Comparison of ENCODE assay signal across 24 cellular contexts in the genomic region with DNA sequence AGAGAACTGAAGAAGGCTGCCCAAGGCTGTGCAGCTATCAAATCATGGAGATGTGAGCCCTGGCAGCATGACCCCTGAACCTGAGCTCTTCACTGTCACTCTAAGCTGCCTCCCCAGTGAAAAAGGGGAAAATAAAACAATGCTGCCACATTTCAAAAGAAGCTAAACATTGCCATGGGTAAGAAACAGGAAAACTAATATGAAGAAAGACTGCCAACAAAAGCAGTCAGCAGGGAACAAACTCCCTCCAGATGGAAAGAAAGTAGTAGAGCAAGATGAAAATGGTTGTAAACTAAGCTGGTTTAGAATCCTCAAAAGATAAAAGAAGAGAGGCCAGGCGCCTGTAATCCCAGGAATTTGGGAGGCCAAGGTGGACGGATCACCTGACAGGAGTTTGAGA. TPM values are rescaled to one million over a fixed set of nuclear protein-coding genes. Genes with fewer than 3 reads are reported as not detected.
A peak's percentile ranks its signal among the peaks of the same experiment; 100 is the strongest.
DNase-seq lines count a peak whose midpoint lies in the region; ATAC-seq and TF ChIP-seq lines count a peak whose summit lies in the region.
"Had no signal": no experiment of that assay in that cellular context is flagged by ENCODE, and none has a peak within 500 bp of the region (broad histone marks: within the 10 kb centered on the region; RNA-seq: fewer than 3 reads in every experiment).

No MANE protein-coding gene starts in this region.

- H3K4me3 Mint-ChIP-seq in H9: no peak overlapping the region
- no peak overlapping the region for H3K4me3 Mint-ChIP-seq in activated T-helper 17 cell treated with anti-CD3 and anti-CD28 coated beads, Interleukin-2, amount 50 U/mL, for 72 hours
- H3K4me3 Mint-ChIP-seq in stimulated activated memory B cell treated with anti-CD40 and anti-IgM and Interleukin-4, amounts not matched to agents 10 μg/mL and 1 μg/mL and 100 μg/mL, for 72 hours: no peak overlapping the region
- H3K4me3 Mint-ChIP-seq: activated CD8-positive, alpha-beta memory T cell treated with anti-CD3 and anti-CD28 coated beads, Interleukin-2, amount 10 ng/mL, durations not matched to agents 7 days and 5 days; activated T-cell treated with anti-CD3 and anti-CD28 coated beads, Interleukin-2, amount 50 U/mL, for 72 hours; CD14-positive monocyte; memory B cell; stimulated activated effector memory CD8-positive, alpha-beta T cell treated with anti-CD3 and anti-CD28 coated beads, Interleukin-12 subunit alpha, Interleukin-12 subunit beta, amount 100 ng/mL, for 72 hours had no signal

- H3K23me2 ChIP-seq in H9 (ENCODE audit: insufficient read length, low read depth, low read length, poor library complexity, severe bottlenecking): no peaks in the 10 kb centered on the region

- peaks cover 64 to 65% of the 10 kb centered on the region in 2 experiments for H3K4me1 Mint-ChIP-seq in H9
- H3K4me1 Mint-ChIP-seq in activated T-helper 17 cell treated with anti-CD3 and anti-CD28 coated beads, Interleukin-2, amount 50 U/mL, for 72 hours: peaks cover 28% of the 10 kb centered on the region
- peaks cover 39% of the 10 kb centered on the region for H3K4me1 Mint-ChIP-seq in stimulated activated memory B cell treated with anti-CD40 and anti-IgM and Interleukin-4, amounts not matched to agents 10 μg/mL and 1 μg/mL and 100 μg/mL, for 72 hours
- H3K4me1 Mint-ChIP-seq: CD14-positive monocyte had no signal

- H3K79me1 ChIP-seq in H9 (ENCODE audit: insufficient read depth, low read depth, low read length, poor library complexity, severe bottlenecking): no peaks in the 10 kb centered on the region

- H3K27ac Mint-ChIP-seq in H9: peak overlapping the region in 2 of 3 experiments; percentile 12 to 34; a peak in 3 of 7 replicates
- H3K27ac Mint-ChIP-seq in activated T-helper 17 cell treated with anti-CD3 and anti-CD28 coated beads, Interleukin-2, amount 50 U/mL, for 72 hours: peak overlapping the region; percentile 11
- peak overlapping the region; percentile 18 for H3K27ac Mint-ChIP-seq in stimulated activated memory B cell treated with anti-CD40 and anti-IgM and Interleukin-4, amounts not matched to agents 10 μg/mL and 1 μg/mL and 100 μg/mL, for 72 hours
- H3K27ac Mint-ChIP-seq: activated CD8-positive, alpha-beta memory T cell treated with anti-CD3 and anti-CD28 coated beads, Interleukin-2, amount 10 ng/mL, durations not matched to agents 7 days and 5 days; activated T-cell treated with anti-CD3 and anti-CD28 coated beads, Interleukin-2, amount 50 U/mL, for 72 hours; CD14-positive monocyte; memory B cell; stimulated activated effector memory CD8-positive, alpha-beta T cell treated with anti-CD3 and anti-CD28 coated beads, Interleukin-12 subunit alpha, Interleukin-12 subunit beta, amount 100 ng/mL, for 72 hours had no signal

- H2BK5ac ChIP-seq in H9 (ENCODE audit: insufficient read length, low read length): no peak overlapping the region

- no peak overlapping the region for H3K4me2 ChIP-seq in H9 (ENCODE audit: insufficient read depth, insufficient read length, low read length)
- H3K4me2 ChIP-seq: KMS-11, SK-N-SH had no signal

- TF ChIP-seq CTCF in H9 (conservative IDR thresholded peaks at IDR 0.05): no peak
- TF ChIP-seq CTCF in fibroblast of the aortic adventitia (IDR thresholded peaks at IDR 0.05; ENCODE audit: insufficient read depth, low read length): no peak

- H2BK20ac ChIP-seq in H9 (ENCODE audit: low read depth, low read length, poor library complexity, severe bottlenecking): no peak overlapping the region

- no peaks in the 10 kb centered on the region for H3K9me3 ChIP-seq in H9 (ENCODE audit: control insufficient read depth, low read depth, low read length)
- H3K9me3 ChIP-seq: adrenal gland, left lung, SK-N-SH, upper lobe of right lung had no signal

- H3K4me3 ChIP-seq in fibroblast of the aortic adventitia (ENCODE audit: low read depth, low read length): no peak overlapping the region
- H3K4me3 ChIP-seq: adrenal gland, left lung, upper lobe of right lung had no signal

- intact Hi-C loops in left colon (cut with DNase I, micrococcal nuclease): no loop called here

- WGBS in H9 (ENCODE audit: extremely low coverage, insufficient read length, low lambda C conversion rate): no CpG with 5 or more reads among the region's 2 CpGs

- H2AK5ac ChIP-seq in H9 (ENCODE audit: insufficient read length, low read length): no peak overlapping the region

- no peak overlapping the region for H3K23ac ChIP-seq in H9 (ENCODE audit: insufficient read length, low read depth, low read length)

- H4K20me1 ChIP-seq in H9 (ENCODE audit: control insufficient read depth, insufficient read depth, insufficient read length): no peaks in the 10 kb centered on the region

- DNase-seq in H9 (no peak), fibroblast of the aortic adventitia (ENCODE audit: low read depth) (peak; percentile 31), left colon (no peak), occipital lobe (lab: John Stamatoyannopoulos, UW) (no peak), retina (no peak)
- DNase-seq: activated CD4-positive, CD25-positive, alpha-beta regulatory T cell; activated CD8-positive, alpha-beta memory T cell treated with anti-CD3 and anti-CD28 coated beads, Interleukin-2, amount 10 ng/mL, durations not matched to agents 7 days and 5 days; activated naive CD4-positive, alpha-beta T cell; activated T-cell treated with anti-CD3 and anti-CD28 coated beads, Interleukin-2, amount 50 U/mL, for 72 hours; left lung; MM.1S; NCI-H2029; NCI-H526; SK-N-SH; stimulated activated CD4-positive, alpha-beta T cell treated with anti-CD3 and anti-CD28 coated beads, Interleukin-15, amount 100 ng/mL, for 24 hours; upper lobe of right lung had no signal

- H3K9me3 Mint-ChIP-seq in H9: no peaks in the 10 kb centered on the region
- peaks cover 3% of the 10 kb centered on the region for H3K9me3 Mint-ChIP-seq in activated T-helper 17 cell treated with anti-CD3 and anti-CD28 coated beads, Interleukin-2, amount 50 U/mL, for 72 hours
- H3K9me3 Mint-ChIP-seq in stimulated activated memory B cell treated with anti-CD40 and anti-IgM and Interleukin-4, amounts not matched to agents 10 μg/mL and 1 μg/mL and 100 μg/mL, for 72 hours: no peaks in the 10 kb centered on the region
- H3K9me3 Mint-ChIP-seq: activated T-cell treated with anti-CD3 and anti-CD28 coated beads, Interleukin-2, amount 50 U/mL, for 72 hours; brain; memory B cell; stimulated activated effector memory CD8-positive, alpha-beta T cell treated with anti-CD3 and anti-CD28 coated beads, Interleukin-12 subunit alpha, Interleukin-12 subunit beta, amount 100 ng/mL, for 72 hours had no signal

- no peaks in the 10 kb centered on the region for H3K27me3 Mint-ChIP-seq in H9 (ENCODE audit: low read depth)
- H3K27me3 Mint-ChIP-seq in activated T-helper 17 cell treated with anti-CD3 and anti-CD28 coated beads, Interleukin-2, amount 50 U/mL, for 72 hours: no peaks in the 10 kb centered on the region
- H3K27me3 Mint-ChIP-seq in stimulated activated memory B cell treated with anti-CD40 and anti-IgM and Interleukin-4, amounts not matched to agents 10 μg/mL and 1 μg/mL and 100 μg/mL, for 72 hours: peaks cover 10% of the 10 kb centered on the region

- H3K27ac ChIP-seq in H9 (ENCODE audit: insufficient read length, low read depth, low read length): no peak overlapping the region
- H3K27ac ChIP-seq: KMS-11, upper lobe of right lung had no signal

- no peak for ATAC-seq in activated T-helper 17 cell treated with anti-CD3 and anti-CD28 coated beads, Interleukin-2, amount 50 U/mL, for 72 hours (replicated peaks)
- no peak for ATAC-seq in stimulated activated memory B cell treated with anti-CD40 and anti-IgM and Interleukin-4, amounts not matched to agents 10 μg/mL and 1 μg/mL and 100 μg/mL, for 72 hours
- ATAC-seq in left colon: no peak
- ATAC-seq: activated CD8-positive, alpha-beta memory T cell treated with anti-CD3 and anti-CD28 coated beads, Interleukin-2, amount 10 ng/mL, durations not matched to agents 7 days and 5 days; activated T-cell treated with anti-CD3 and anti-CD28 coated beads, Interleukin-2, amount 50 U/mL, for 72 hours; left lung; stimulated activated effector memory CD8-positive, alpha-beta T cell treated with anti-CD3 and anti-CD28 coated beads, Interleukin-12 subunit alpha, Interleukin-12 subunit beta, amount 100 ng/mL, for 72 hours; upper lobe of right lung had no signal

- no peaks in the 10 kb centered on the region; a peak in 1 of 7 replicates for H3K36me3 Mint-ChIP-seq in H9 (ENCODE audit: insufficient read depth in 1 of 3, low read depth in 3 of 3)
- H3K36me3 Mint-ChIP-seq in activated T-helper 17 cell treated with anti-CD3 and anti-CD28 coated beads, Interleukin-2, amount 50 U/mL, for 72 hours (ENCODE audit: low read depth): no peaks in the 10 kb centered on the region
- no peaks in the 10 kb centered on the region for H3K36me3 Mint-ChIP-seq in stimulated activated memory B cell treated with anti-CD40 and anti-IgM and Interleukin-4, amounts not matched to agents 10 μg/mL and 1 μg/mL and 100 μg/mL, for 72 hours
- H3K36me3 Mint-ChIP-seq: activated CD8-positive, alpha-beta memory T cell treated with anti-CD3 and anti-CD28 coated beads, Interleukin-2, amount 10 ng/mL, durations not matched to agents 7 days and 5 days; brain; CD14-positive monocyte; memory B cell; stimulated activated effector memory CD8-positive, alpha-beta T cell treated with anti-CD3 and anti-CD28 coated beads, Interleukin-12 subunit alpha, Interleukin-12 subunit beta, amount 100 ng/mL, for 72 hours had no signal

- H3K27me3 ChIP-seq in H9 (ENCODE audit: insufficient read depth, low read length): no peaks in the 10 kb centered on the region
- H3K27me3 ChIP-seq: adrenal gland, left lung, upper lobe of right lung had no signal

- H3K14ac ChIP-seq in H9 (ENCODE audit: insufficient read depth, low read length): no peak overlapping the region

- H2BK15ac ChIP-seq in H9 (ENCODE audit: low read depth, low read length): no peak overlapping the region

- H3K4ac ChIP-seq in H9 (ENCODE audit: low read depth, low read length): no peak overlapping the region

- H3K18ac ChIP-seq in H9 (ENCODE audit: insufficient read length, low read depth, low read length): no peak overlapping the region

- H3K56ac ChIP-seq in H9 (ENCODE audit: insufficient read length, low read depth, low read length): no peak overlapping the region

- H3K9ac ChIP-seq in H9 (ENCODE audit: extremely low read depth, insufficient read length, low read length): no peak overlapping the region
- H3K9ac ChIP-seq: KMS-11, SK-N-SH had no signal

- H3K79me2 ChIP-seq in H9 (ENCODE audit: insufficient read depth, low read length): no peaks in the 10 kb centered on the region

- H4K8ac ChIP-seq in H9 (replicated peaks; ENCODE audit: insufficient read length, low read depth, low read length): no peak overlapping the region

- H4K5ac ChIP-seq in H9 (ENCODE audit: insufficient read length, low read depth, low read length): no peak overlapping the region

- H4K91ac ChIP-seq in H9 (ENCODE audit: insufficient read length, low read depth, low read length): no peak overlapping the region

- H2BK120ac ChIP-seq in H9 (ENCODE audit: low read depth, low read length, poor library complexity, severe bottlenecking): no peak overlapping the region

- no peak overlapping the region for H2BK12ac ChIP-seq in H9 (ENCODE audit: insufficient read length, low read depth, low read length)

- H2AFZ ChIP-seq in H9 (ENCODE audit: low read length): no peak overlapping the region

- H3T11ph ChIP-seq in H9 (ENCODE audit: low read length): no peak overlapping the region

- peaks cover 12% of the 10 kb centered on the region; the same call in 1 of the 2 replicates for H3K4me1 ChIP-seq in H9 (ENCODE audit: insufficient read depth, low read length)

RNA-seq across cellular contexts. Expression of a gene that starts 36.2 kb away (rescaled TPM):
- total RNA-seq in H9 (2021): 2.3 and 3.2 TPM in 2 replicates
- total RNA-seq in activated T-helper 17 cell treated with anti-CD3 and anti-CD28 coated beads, Interleukin-2, amount 50 U/mL, for 72 hours: 10 to 100 TPM; 46.8 to 95.4 TPM
- 36.5 and 61.9 TPM in 2 replicates for total RNA-seq in fibroblast of the aortic adventitia (ENCODE audit: low replicate concordance)
- total RNA-seq in left colon: 10 to 100 TPM in 1 of 2 donors, 1 to 10 TPM in 1; 9.5 to 20.2 TPM
- 3.9 TPM for total RNA-seq in occipital lobe
